ENCODE assay signal across 13 cellular contexts in genomic region chr1:78553859-78554258, GRCh38.
DNase-seq lines count a peak whose midpoint lies in the region; TF ChIP-seq lines count a peak whose summit lies in the region.
"Had no signal": no experiment of that assay in that cellular context is flagged by ENCODE, and none has a peak within 500 bp of the region (broad histone marks: within the 10 kb centered on the region; RNA-seq: fewer than 3 reads in every experiment).

No MANE protein-coding gene starts in this region.

- no peaks in the 10 kb centered on the region for H3K36me3 ChIP-seq in liver (ENCODE audit: control insufficient read depth in 4 of 4, insufficient read depth in 3 of 4, low read depth in 1 of 4, low read length in 3 of 4)
- H3K36me3 ChIP-seq in prostate gland: no peaks in the 10 kb centered on the region

- peak; percentile 42 for DNase-seq in DMS 273 (lab: John Stamatoyannopoulos, UW; ENCODE audit: unreplicated experiment)
- no peak for DNase-seq in DMS 273 treated with DMSO at 0.1 percent for 48 hours (lab: John Stamatoyannopoulos, UW)
- peak; percentile 26 for DNase-seq in HT-29 (ENCODE audit: low spot score)
- DNase-seq in UCSD-AML1 (lab: John Stamatoyannopoulos, UW; ENCODE audit: unreplicated experiment): peak; percentile 14
- DNase-seq in prostate gland (ENCODE audit: low spot score): no peak
- no peak for DNase-seq in activated CD4-positive, alpha-beta T cell treated with anti-CD3 and anti-CD28 coated beads, Interleukin-2, amount 10 ng/mL, durations not matched to agents 24 days and 14 days
- no peak for DNase-seq in HK-2 (ENCODE audit: unreplicated experiment)
- DNase-seq: 8988T, foreskin fibroblast, mucosa of descending colon, NCI-H2107 had no signal

- TF ChIP-seq RAD21 in liver (IDR thresholded peaks at IDR 0.05): peak; percentile 40 to 66

- H3K4me3 Mint-ChIP-seq in activated CD4-positive, alpha-beta T cell treated with anti-CD3 and anti-CD28 coated beads, Interleukin-2, amount 10 ng/mL, durations not matched to agents 24 days and 14 days: no peak overlapping the region
- H3K4me3 Mint-ChIP-seq: brain had no signal

- H3K27me3 ChIP-seq in liver (ENCODE audit: control insufficient read depth in 4 of 4, insufficient read depth in 4 of 4, low read length in 3 of 4) (no peaks in the 10 kb centered on the region), prostate gland (replicated peaks; ENCODE audit: insufficient read depth) (no peaks in the 10 kb centered on the region)

- H3K9ac ChIP-seq in liver (ENCODE audit: low read depth in 1 of 2, low read length in 2 of 2): no peak overlapping the region

- intact Hi-C loops in prostate gland (cut with DNase I): no loop called here
- intact Hi-C loops in activated CD4-positive, alpha-beta T cell treated with anti-CD3 and anti-CD28 coated beads, Interleukin-2, amount 10 ng/mL, durations not matched to agents 24 days and 14 days (cut with micrococcal nuclease): no loop called here

- H3K27ac Mint-ChIP-seq in activated CD4-positive, alpha-beta T cell treated with anti-CD3 and anti-CD28 coated beads, Interleukin-2, amount 10 ng/mL, durations not matched to agents 24 days and 14 days: no peak overlapping the region
- H3K27ac Mint-ChIP-seq: brain had no signal

- H3K27me3 Mint-ChIP-seq in activated CD4-positive, alpha-beta T cell treated with anti-CD3 and anti-CD28 coated beads, Interleukin-2, amount 10 ng/mL, durations not matched to agents 24 days and 14 days: no peaks in the 10 kb centered on the region

- no peak for TF ChIP-seq POLR2A in prostate gland (IDR thresholded peaks at IDR 0.05)

- WGBS in liver: 46% methylated on average over 5 of the region's 5 CpGs
- 82% methylated on average over 5 of the region's 5 CpGs for WGBS in prostate gland

- TF ChIP-seq CTCF in liver (IDR thresholded peaks at IDR 0.05; ENCODE audit: low read depth, low read length, missing input control) (no peak), prostate gland (IDR thresholded peaks at IDR 0.05) (no peak)

- H3K27ac ChIP-seq in liver (ENCODE audit: low read depth in 1 of 2, low read length in 2 of 2) (no peak overlapping the region), prostate gland (no peak overlapping the region)

- H3K4me3 ChIP-seq in liver (ENCODE audit: low read depth in 1 of 3, low read length in 3 of 3): no peak overlapping the region
- no peak overlapping the region for H3K4me3 ChIP-seq in prostate gland
- H3K4me3 ChIP-seq: mucosa of descending colon had no signal

- H3K4me1 ChIP-seq in liver (ENCODE audit: control insufficient read depth in 4 of 4, insufficient read depth in 4 of 4, low read length in 3 of 4) (no peaks in the 10 kb centered on the region), prostate gland (replicated peaks) (no peaks in the 10 kb centered on the region)

- no peaks in the 10 kb centered on the region for H3K36me3 Mint-ChIP-seq in activated CD4-positive, alpha-beta T cell treated with anti-CD3 and anti-CD28 coated beads, Interleukin-2, amount 10 ng/mL, durations not matched to agents 24 days and 14 days (ENCODE audit: low read depth)
- H3K36me3 Mint-ChIP-seq: brain had no signal

- no peaks in the 10 kb centered on the region for H3K4me1 Mint-ChIP-seq in activated CD4-positive, alpha-beta T cell treated with anti-CD3 and anti-CD28 coated beads, Interleukin-2, amount 10 ng/mL, durations not matched to agents 24 days and 14 days
- H3K4me1 Mint-ChIP-seq: brain had no signal

- peaks cover 4% of the 10 kb centered on the region for H3K9me3 Mint-ChIP-seq in activated CD4-positive, alpha-beta T cell treated with anti-CD3 and anti-CD28 coated beads, Interleukin-2, amount 10 ng/mL, durations not matched to agents 24 days and 14 days

- H3K9me3 ChIP-seq in liver (ENCODE audit: control insufficient read depth in 4 of 4, low read length in 3 of 4): peaks cover 0 to 11% (median 5%) of the 10 kb centered on the region in 4 donors
- H3K9me3 ChIP-seq in prostate gland: no peaks in the 10 kb centered on the region

TF ChIP-seq in liver, 16 proteins besides CTCF, POLR2A, EP300 and RAD21:
- TF ChIP-seq ATF3 (IDR thresholded peaks at IDR 0.05) (no peak), NR2F2 (IDR thresholded peaks at IDR 0.05) (no peak), YY1 (IDR thresholded peaks at IDR 0.05) (no peak), HNF4G (IDR thresholded peaks at IDR 0.05) (no peak), JUND (IDR thresholded peaks at IDR 0.05) (no peak), MAX (IDR thresholded peaks at IDR 0.05) (no peak), RXRA (IDR thresholded peaks at IDR 0.05) (no peak), FOXA2 (IDR thresholded peaks at IDR 0.05) (no peak), GABPA (IDR thresholded peaks at IDR 0.05 in 1 of 2, conservative IDR thresholded peaks at IDR 0.05 in 1 of 2) (no peak)

Comparison
In these comparisons a context has a peak if more than half of its experiments do, and no peak if none do; other contexts are left out.
1. DNase-seq: peak in DMS 273 (single experiment), HT-29 (single experiment) and UCSD-AML1 (single experiment); none in DMS 273 treated with DMSO at 0.1 percent for 48 hours (single experiment), prostate gland (single experiment), activated CD4-positive, alpha-beta T cell treated with anti-CD3 and anti-CD28 coated beads, Interleukin-2, amount 10 ng/mL, durations not matched to agents 24 days and 14 days (single experiment) and HK-2 (single experiment).